20 cellular contexts compared by ENCODE assay signal in genomic region chr7:127884066-127884559, GRCh38.
DNase-seq lines count a peak whose midpoint lies in the region; ATAC-seq, FAIRE-seq and TF ChIP-seq lines count a peak whose summit lies in the region.
"Had no signal": no experiment of that assay in that cellular context is flagged by ENCODE, and none has a peak within 500 bp of the region (broad histone marks: within the 10 kb centered on the region; RNA-seq: fewer than 3 reads in every experiment).

No MANE protein-coding gene starts in this region.

- H3K4me3 Mint-ChIP-seq in chondrocyte (ENCODE audit: unreplicated experiment): no peak overlapping the region
- H3K4me3 Mint-ChIP-seq: activated CD8-positive, alpha-beta T cell treated with anti-CD3 and anti-CD28 coated beads, Interleukin-2, amount 10 ng/mL, durations not matched to agents 7 days and 5 days; activated naive CD8-positive, alpha-beta T cell treated with anti-CD3 and anti-CD28 coated beads, Interleukin-2, amount 10 ng/mL, durations not matched to agents 7 days and 5 days; activated T-helper 1 cell treated with anti-CD3 and anti-CD28 coated beads, Interleukin-12 subunit alpha, Interleukin-12 subunit beta, Interleukin-2, Interleukin-4 antibody, amounts not matched to agents 30 ng/mL and 10 ng/mL and 1 ng/mL, durations not matched to agents 14 hours and 24 hours and 36 hours; B cell; WTC11 had no signal

- no peaks in the 10 kb centered on the region for H3K27me3 ChIP-seq in testis

- peaks cover 39% of the 10 kb centered on the region for H3K4me1 Mint-ChIP-seq in chondrocyte (ENCODE audit: low read depth)
- H3K4me1 Mint-ChIP-seq: B cell had no signal

- H3K4me1 ChIP-seq in testis: peaks cover 35% of the 10 kb centered on the region

- intact Hi-C loops in left colon (cut with DNase I, micrococcal nuclease) (no loop called here), testis (cut with DNase I; ENCODE audit: low total_unique reads) (no loop called here)

- FAIRE-seq in GM12891 (lab: Jason Lieb, UNC): no peak
- FAIRE-seq: bronchial epithelial cell, keratinocyte, RCC 7860 had no signal

- H3K9me3 ChIP-seq in testis: no peaks in the 10 kb centered on the region

- DNase-seq in NCI-H2171 (lab: John Stamatoyannopoulos, UW) (peak; percentile 39), chondrocyte (ENCODE audit: low spot score) (no peak), left colon (no peak), testis (peak; percentile 25), GM12891 (ENCODE audit: insufficient read length, low spot score) (no peak), GM10248 (ENCODE audit: extremely low spot score) (no peak), activated gamma-delta T cell (lab: John Stamatoyannopoulos, UW) (no peak)
- DNase-seq: activated CD8-positive, alpha-beta T cell treated with anti-CD3 and anti-CD28 coated beads, Interleukin-2, amount 10 ng/mL, durations not matched to agents 7 days and 5 days; activated naive CD8-positive, alpha-beta T cell treated with anti-CD3 and anti-CD28 coated beads, Interleukin-2, amount 10 ng/mL, durations not matched to agents 7 days and 5 days; Calu3; KBM-7; NCI-H748 treated with DMSO at 0.1 percent for 48 hours; stimulated activated CD4-positive, alpha-beta T cell treated with anti-CD3 and anti-CD28 coated beads, Interleukin-4, amount 100 ng/mL, for 24 hours had no signal

- CTCF ChIA-PET in GM10248 (lab: Yijun Ruan, JAX): interaction anchor here (1.1 kb wide), 1 partner anchor 22 kb away, joined by 3 read pairs; no protein-coding TSS in a partner anchor

- TF ChIP-seq POLR2A in testis (IDR thresholded peaks at IDR 0.05) (no peak), GM12891 (IDR thresholded peaks at IDR 0.05; ENCODE audit: low read depth, low read length) (no peak)

- no peak overlapping the region for H3K27ac Mint-ChIP-seq in chondrocyte (ENCODE audit: unreplicated experiment)
- H3K27ac Mint-ChIP-seq: activated CD8-positive, alpha-beta T cell treated with anti-CD3 and anti-CD28 coated beads, Interleukin-2, amount 10 ng/mL, durations not matched to agents 7 days and 5 days; activated naive CD8-positive, alpha-beta T cell treated with anti-CD3 and anti-CD28 coated beads, Interleukin-2, amount 10 ng/mL, durations not matched to agents 7 days and 5 days; activated T-helper 1 cell treated with anti-CD3 and anti-CD28 coated beads, Interleukin-12 subunit alpha, Interleukin-12 subunit beta, Interleukin-2, Interleukin-4 antibody, amounts not matched to agents 30 ng/mL and 10 ng/mL and 1 ng/mL, durations not matched to agents 14 hours and 24 hours and 36 hours; B cell had no signal

- TF ChIP-seq CTCF in chondrocyte (IDR thresholded peaks at IDR 0.05) (peak; percentile 31), testis (IDR thresholded peaks at IDR 0.05) (peak in 2 of 3 experiments; percentile 30 to 45), GM10248 (IDR thresholded peaks at IDR 0.05; ENCODE audit: control extremely low read depth, extremely low read depth, low read depth, missing control alignments) (no peak)

- no peaks in the 10 kb centered on the region for H3K9me3 Mint-ChIP-seq in chondrocyte (ENCODE audit: low read depth)
- H3K9me3 Mint-ChIP-seq: activated naive CD8-positive, alpha-beta T cell treated with anti-CD3 and anti-CD28 coated beads, Interleukin-2, amount 10 ng/mL, durations not matched to agents 7 days and 5 days; activated T-helper 1 cell treated with anti-CD3 and anti-CD28 coated beads, Interleukin-12 subunit alpha, Interleukin-12 subunit beta, Interleukin-2, Interleukin-4 antibody, amounts not matched to agents 30 ng/mL and 10 ng/mL and 1 ng/mL, durations not matched to agents 14 hours and 24 hours and 36 hours; WTC11 had no signal

- WGBS in testis, 2 donors: 43 to 53% methylated on average over 3 of the region's 3 CpGs

- H3K36me3 ChIP-seq in testis (ENCODE audit: low read depth, missing control alignments): no peaks in the 10 kb centered on the region

- H3K36me3 Mint-ChIP-seq in chondrocyte (ENCODE audit: low read depth): no peaks in the 10 kb centered on the region

- no peaks in the 10 kb centered on the region for H3K27me3 Mint-ChIP-seq in chondrocyte (ENCODE audit: low read depth)
- H3K27me3 Mint-ChIP-seq: activated naive CD8-positive, alpha-beta T cell treated with anti-CD3 and anti-CD28 coated beads, Interleukin-2, amount 10 ng/mL, durations not matched to agents 7 days and 5 days; B cell had no signal

- peak overlapping the region; percentile 34 to 72 for H3K27ac ChIP-seq in testis

- POLR2A ChIA-PET in GM10248 (lab: Yijun Ruan, JAX): no interaction called here

- no peak overlapping the region for H3K4me3 ChIP-seq in testis

- ATAC-seq in left colon: peak; percentile 41
- ATAC-seq: activated CD8-positive, alpha-beta T cell treated with anti-CD3 and anti-CD28 coated beads, Interleukin-2, amount 10 ng/mL, durations not matched to agents 7 days and 5 days; esophagus mucosa; WTC11 had no signal

TF ChIP-seq in GM12891, 5 proteins besides CTCF, POLR2A, EP300 and RAD21:
- TF ChIP-seq POU2F2 (IDR thresholded peaks at IDR 0.05; ENCODE audit: low read depth, low read length) (no peak), PAX5 (IDR thresholded peaks at IDR 0.05; ENCODE audit: insufficient read depth, low read length, severe bottlenecking) (no peak), SPI1 (IDR thresholded peaks at IDR 0.05; ENCODE audit: low read depth, low read length) (no peak), TAF1 (IDR thresholded peaks at IDR 0.05; ENCODE audit: low read depth, low read length) (no peak), POLR2AphosphoS5 (IDR thresholded peaks at IDR 0.05; ENCODE audit: low read depth, low read length) (no peak)

Comparison
In these comparisons a context has a peak if more than half of its experiments do, and no peak if none do; other contexts are left out.
1. DNase-seq: peak in NCI-H2171 (single experiment) and testis (single experiment); none in chondrocyte (single experiment), left colon (0 of 2), GM12891 (single experiment), GM10248 (single experiment) and activated gamma-delta T cell (single experiment).